ENCODE assay signal across 22 cellular contexts in the genomic region with DNA sequence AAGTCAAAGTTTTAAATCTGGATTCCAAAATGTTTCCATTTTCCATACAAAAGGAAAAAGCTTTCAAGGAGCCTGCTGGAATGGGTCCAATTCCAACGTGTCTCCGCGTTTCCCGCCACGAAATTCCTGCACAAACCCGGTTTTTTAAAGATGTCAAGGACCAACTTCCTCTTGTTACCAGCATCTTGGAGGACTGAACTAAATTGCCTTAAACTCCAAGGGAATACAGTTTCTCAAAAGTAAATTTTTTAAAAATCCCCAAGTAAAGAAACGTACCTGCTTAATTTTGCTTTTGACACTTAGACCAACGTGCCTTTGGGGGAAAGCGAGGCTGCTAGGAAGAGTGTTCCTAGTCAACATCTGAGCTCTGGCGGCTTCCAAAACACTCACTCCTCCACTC. TPM values are rescaled to one million over a fixed set of nuclear protein-coding genes. Genes with fewer than 3 reads are reported as not detected.
"Had no signal": no experiment of that assay in that cellular context is flagged by ENCODE, and none has a peak within 500 bp of the region (broad histone marks: within the 10 kb centered on the region; RNA-seq: fewer than 3 reads in every experiment).

No MANE protein-coding gene starts in this region.

- H3K4me3 Mint-ChIP-seq: nephron progenitor cell had no signal

- ATAC-seq: activated naive CD4-positive, alpha-beta T cell treated with anti-CD3 and anti-CD28 coated beads, Interleukin-2, amount 50 U/mL, for 72 hours; pancreas had no signal

- DNase-seq: activated CD4-positive, alpha-beta T cell treated with anti-CD3 and anti-CD28 coated beads, Interleukin-2, amount 50 U/mL, for 48 hours; activated CD4-positive, CD25-positive, alpha-beta regulatory T cell treated with anti-CD3 and anti-CD28 coated beads, Interleukin-2, amount 50 U/mL, for 72 hours; activated effector memory CD4-positive, alpha-beta T cell treated with Interleukin-2 at 50 U/mL for 16 hours; amygdala; brain microvascular endothelial cell; cortex of kidney; effector CD4-positive, alpha-beta T cell; esophagus squamous epithelium; hippocampal formation; kidney; mesenchymal stem cell; nephron progenitor cell; SIG-M5; sigmoid colon; thyroid gland had no signal

- H3K9me3 ChIP-seq: esophagus squamous epithelium, pancreas, sigmoid colon, thyroid gland had no signal

- H3K27ac Mint-ChIP-seq: nephron progenitor cell had no signal

RNA-seq across cellular contexts. Expression of a gene that starts 12.3 kb away (rescaled TPM):
- total RNA-seq: activated naive CD4-positive, alpha-beta T cell treated with anti-CD3 and anti-CD28 coated beads, Interleukin-2, amount 50 U/mL, for 72 hours; endothelial cell of umbilical vein; fibroblast of villous mesenchyme; glomerular endothelial cell; kidney; liver; pancreas; spleen had no signal
